Comparison of ENCODE assay signal across 1 cellular context in genomic region chr20:60693513-60694133, GRCh38.
A peak's percentile ranks its signal among the peaks of the same experiment; 100 is the strongest.
TF ChIP-seq lines count a peak whose summit lies in the region.

No MANE protein-coding gene starts in this region.

TF ChIP-seq in GM23338, 12 proteins besides CTCF, POLR2A, EP300 and RAD21 (continued from another document):
- TF ChIP-seq, protein P1, sequence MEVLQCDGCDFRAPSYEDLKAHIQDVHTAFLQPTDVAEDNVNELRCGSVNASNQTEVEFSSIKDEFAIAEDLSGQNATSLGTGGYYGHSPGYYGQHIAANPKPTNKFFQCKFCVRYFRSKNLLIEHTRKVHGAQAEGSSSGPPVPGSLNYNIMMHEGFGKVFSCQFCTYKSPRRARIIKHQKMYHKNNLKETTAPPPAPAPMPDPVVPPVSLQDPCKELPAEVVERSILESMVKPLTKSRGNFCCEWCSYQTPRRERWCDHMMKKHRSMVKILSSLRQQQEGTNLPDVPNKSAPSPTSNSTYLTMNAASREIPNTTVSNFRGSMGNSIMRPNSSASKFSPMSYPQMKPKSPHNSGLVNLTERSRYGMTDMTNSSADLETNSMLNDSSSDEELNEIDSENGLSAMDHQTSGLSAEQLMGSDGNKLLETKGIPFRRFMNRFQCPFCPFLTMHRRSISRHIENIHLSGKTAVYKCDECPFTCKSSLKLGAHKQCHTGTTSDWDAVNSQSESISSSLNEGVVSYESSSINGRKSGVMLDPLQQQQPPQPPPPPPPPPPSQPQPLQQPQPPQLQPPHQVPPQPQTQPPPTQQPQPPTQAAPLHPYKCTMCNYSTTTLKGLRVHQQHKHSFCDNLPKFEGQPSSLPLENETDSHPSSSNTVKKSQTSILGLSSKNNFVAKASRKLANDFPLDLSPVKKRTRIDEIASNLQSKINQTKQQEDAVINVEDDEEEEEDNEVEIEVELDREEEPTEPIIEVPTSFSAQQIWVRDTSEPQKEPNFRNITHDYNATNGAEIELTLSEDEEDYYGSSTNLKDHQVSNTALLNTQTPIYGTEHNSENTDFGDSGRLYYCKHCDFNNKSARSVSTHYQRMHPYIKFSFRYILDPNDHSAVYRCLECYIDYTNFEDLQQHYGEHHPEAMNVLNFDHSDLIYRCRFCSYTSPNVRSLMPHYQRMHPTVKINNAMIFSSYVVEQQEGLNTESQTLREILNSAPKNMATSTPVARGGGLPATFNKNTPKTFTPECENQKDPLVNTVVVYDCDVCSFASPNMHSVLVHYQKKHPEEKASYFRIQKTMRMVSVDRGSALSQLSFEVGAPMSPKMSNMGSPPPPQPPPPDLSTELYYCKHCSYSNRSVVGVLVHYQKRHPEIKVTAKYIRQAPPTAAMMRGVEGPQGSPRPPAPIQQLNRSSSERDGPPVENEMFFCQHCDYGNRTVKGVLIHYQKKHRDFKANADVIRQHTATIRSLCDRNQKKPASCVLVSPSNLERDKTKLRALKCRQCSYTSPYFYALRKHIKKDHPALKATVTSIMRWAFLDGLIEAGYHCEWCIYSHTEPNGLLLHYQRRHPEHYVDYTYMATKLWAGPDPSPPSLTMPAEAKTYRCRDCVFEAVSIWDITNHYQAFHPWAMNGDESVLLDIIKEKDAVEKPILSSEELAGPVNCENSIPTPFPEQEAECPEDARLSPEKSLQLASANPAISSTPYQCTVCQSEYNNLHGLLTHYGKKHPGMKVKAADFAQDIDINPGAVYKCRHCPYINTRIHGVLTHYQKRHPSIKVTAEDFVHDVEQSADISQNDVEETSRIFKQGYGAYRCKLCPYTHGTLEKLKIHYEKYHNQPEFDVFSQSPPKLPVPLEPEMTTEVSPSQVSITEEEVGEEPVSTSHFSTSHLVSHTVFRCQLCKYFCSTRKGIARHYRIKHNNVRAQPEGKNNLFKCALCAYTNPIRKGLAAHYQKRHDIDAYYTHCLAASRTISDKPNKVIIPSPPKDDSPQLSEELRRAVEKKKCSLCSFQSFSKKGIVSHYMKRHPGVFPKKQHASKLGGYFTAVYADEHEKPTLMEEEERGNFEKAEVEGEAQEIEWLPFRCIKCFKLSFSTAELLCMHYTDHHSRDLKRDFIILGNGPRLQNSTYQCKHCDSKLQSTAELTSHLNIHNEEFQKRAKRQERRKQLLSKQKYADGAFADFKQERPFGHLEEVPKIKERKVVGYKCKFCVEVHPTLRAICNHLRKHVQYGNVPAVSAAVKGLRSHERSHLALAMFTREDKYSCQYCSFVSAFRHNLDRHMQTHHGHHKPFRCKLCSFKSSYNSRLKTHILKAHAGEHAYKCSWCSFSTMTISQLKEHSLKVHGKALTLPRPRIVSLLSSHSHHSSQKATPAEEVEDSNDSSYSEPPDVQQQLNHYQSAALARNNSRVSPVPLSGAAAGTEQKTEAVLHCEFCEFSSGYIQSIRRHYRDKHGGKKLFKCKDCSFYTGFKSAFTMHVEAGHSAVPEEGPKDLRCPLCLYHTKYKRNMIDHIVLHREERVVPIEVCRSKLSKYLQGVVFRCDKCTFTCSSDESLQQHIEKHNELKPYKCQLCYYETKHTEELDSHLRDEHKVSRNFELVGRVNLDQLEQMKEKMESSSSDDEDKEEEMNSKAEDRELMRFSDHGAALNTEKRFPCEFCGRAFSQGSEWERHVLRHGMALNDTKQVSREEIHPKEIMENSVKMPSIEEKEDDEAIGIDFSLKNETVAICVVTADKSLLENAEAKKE (CRISPR knock-in tag; IDR thresholded peaks at IDR 0.05): peak; percentile 21; the same call in 1 of the 2 replicates
- TF ChIP-seq ZNF331 (CRISPR knock-in tag; IDR thresholded peaks at IDR 0.05; ENCODE audit: low read depth) (no peak), CREB1 (CRISPR knock-in tag; IDR thresholded peaks at IDR 0.05; ENCODE audit: low read depth) (0 out of 2 replicates have a peak, but pooled peaks have one; percentile 10), ETS1 (IDR thresholded peaks at IDR 0.05) (no peak), JUNB (IDR thresholded peaks at IDR 0.05; ENCODE audit: unreplicated experiment) (no peak), EZH2 (IDR thresholded peaks at IDR 0.05; ENCODE audit: low read depth, unreplicated experiment) (no peak)
- TF ChIP-seq, protein P2, sequence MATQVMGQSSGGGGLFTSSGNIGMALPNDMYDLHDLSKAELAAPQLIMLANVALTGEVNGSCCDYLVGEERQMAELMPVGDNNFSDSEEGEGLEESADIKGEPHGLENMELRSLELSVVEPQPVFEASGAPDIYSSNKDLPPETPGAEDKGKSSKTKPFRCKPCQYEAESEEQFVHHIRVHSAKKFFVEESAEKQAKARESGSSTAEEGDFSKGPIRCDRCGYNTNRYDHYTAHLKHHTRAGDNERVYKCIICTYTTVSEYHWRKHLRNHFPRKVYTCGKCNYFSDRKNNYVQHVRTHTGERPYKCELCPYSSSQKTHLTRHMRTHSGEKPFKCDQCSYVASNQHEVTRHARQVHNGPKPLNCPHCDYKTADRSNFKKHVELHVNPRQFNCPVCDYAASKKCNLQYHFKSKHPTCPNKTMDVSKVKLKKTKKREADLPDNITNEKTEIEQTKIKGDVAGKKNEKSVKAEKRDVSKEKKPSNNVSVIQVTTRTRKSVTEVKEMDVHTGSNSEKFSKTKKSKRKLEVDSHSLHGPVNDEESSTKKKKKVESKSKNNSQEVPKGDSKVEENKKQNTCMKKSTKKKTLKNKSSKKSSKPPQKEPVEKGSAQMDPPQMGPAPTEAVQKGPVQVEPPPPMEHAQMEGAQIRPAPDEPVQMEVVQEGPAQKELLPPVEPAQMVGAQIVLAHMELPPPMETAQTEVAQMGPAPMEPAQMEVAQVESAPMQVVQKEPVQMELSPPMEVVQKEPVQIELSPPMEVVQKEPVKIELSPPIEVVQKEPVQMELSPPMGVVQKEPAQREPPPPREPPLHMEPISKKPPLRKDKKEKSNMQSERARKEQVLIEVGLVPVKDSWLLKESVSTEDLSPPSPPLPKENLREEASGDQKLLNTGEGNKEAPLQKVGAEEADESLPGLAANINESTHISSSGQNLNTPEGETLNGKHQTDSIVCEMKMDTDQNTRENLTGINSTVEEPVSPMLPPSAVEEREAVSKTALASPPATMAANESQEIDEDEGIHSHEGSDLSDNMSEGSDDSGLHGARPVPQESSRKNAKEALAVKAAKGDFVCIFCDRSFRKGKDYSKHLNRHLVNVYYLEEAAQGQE (IDR thresholded peaks at IDR 0.05; ENCODE audit: unreplicated experiment): no peak
